Comparison of ENCODE assay signal across 11 cellular contexts in genomic region chr6:132919476-132919875, GRCh38.
A peak's percentile ranks its signal among the peaks of the same experiment; 100 is the strongest.
DNase-seq lines count a peak whose midpoint lies in the region; ATAC-seq and TF ChIP-seq lines count a peak whose summit lies in the region.
"Had no signal": no experiment of that assay in that cellular context is flagged by ENCODE, and none has a peak within 500 bp of the region (broad histone marks: within the 10 kb centered on the region; RNA-seq: fewer than 3 reads in every experiment).

No MANE protein-coding gene starts in this region.

- H2AFZ ChIP-seq in trophoblast cell (ENCODE audit: insufficient read depth, low read length, poor library complexity), result no peak overlapping the region

- no peak overlapping the region for H2BK12ac ChIP-seq in trophoblast cell (ENCODE audit: low read length)

- TF ChIP-seq CTCF in BJ (IDR thresholded peaks at IDR 0.05; ENCODE audit: insufficient read depth, low read depth, low read length), result no peak
- TF ChIP-seq CTCF in RWPE1 (conservative IDR thresholded peaks at IDR 0.05; ENCODE audit: low read depth), result no peak

- H3K4me1 Mint-ChIP-seq in activated naive CD4-positive, alpha-beta T cell treated with anti-CD3 and anti-CD28 coated beads for 36 hours (ENCODE audit: low read depth), result no peaks in the 10 kb centered on the region
- no peaks in the 10 kb centered on the region for H3K4me1 Mint-ChIP-seq in activated T-cell treated with anti-CD3 and anti-CD28 coated beads, Interleukin-2, amount 50 U/mL, for 4 hours (ENCODE audit: low read depth)

- no peak overlapping the region for H2AK5ac ChIP-seq in trophoblast cell (ENCODE audit: low read length)

- H3K79me1 ChIP-seq in trophoblast cell (ENCODE audit: low read length), result no peaks in the 10 kb centered on the region

- no peak overlapping the region for H3K27ac Mint-ChIP-seq in activated naive CD4-positive, alpha-beta T cell treated with anti-CD3 and anti-CD28 coated beads for 36 hours
- H3K27ac Mint-ChIP-seq: activated CD8-positive, alpha-beta T cell treated with anti-CD3 and anti-CD28 coated beads, Interleukin-2, amount 10 ng/mL, durations not matched to agents 7 days and 5 days had no signal

- no peak overlapping the region for H3K4me2 ChIP-seq in trophoblast cell (ENCODE audit: low read length)

- no peaks in the 10 kb centered on the region for H3K9me3 ChIP-seq in trophoblast cell (ENCODE audit: insufficient read depth, low read depth, low read length)

- H3K79me2 ChIP-seq in trophoblast cell (ENCODE audit: control insufficient read depth, insufficient read depth, low read length, poor library complexity), result no peaks in the 10 kb centered on the region

- POLR2A ChIA-PET in BJ (lab: Charles Lee), result no interaction called here
- POLR2A ChIA-PET in RWPE1 (lab: Yijun Ruan, JAX; ENCODE audit: low non-redundant PET), result no interaction called here

- no peaks in the 10 kb centered on the region for H3K36me3 ChIP-seq in BJ (ENCODE audit: control insufficient read depth, insufficient read depth, low read length)
- no peaks in the 10 kb centered on the region for H3K36me3 ChIP-seq in trophoblast cell (ENCODE audit: control insufficient read depth in 1 of 2, insufficient read depth in 2 of 2, low read length in 2 of 2)

- no peak overlapping the region for H4K91ac ChIP-seq in trophoblast cell (ENCODE audit: low read depth, low read length)

- H3K9ac ChIP-seq in trophoblast cell (ENCODE audit: low read length), result no peak overlapping the region

- H3K27me3 ChIP-seq in BJ (ENCODE audit: control insufficient read depth, insufficient read depth, low read length) (peaks cover 1% of the 10 kb centered on the region; the same call in 1 of the 2 replicates), trophoblast cell (ENCODE audit: insufficient read depth, low read length) (no peaks in the 10 kb centered on the region)

- no peak overlapping the region for H3K27ac ChIP-seq in RWPE1
- H3K27ac ChIP-seq in trophoblast cell (ENCODE audit: low read depth, low read length), result no peak overlapping the region

- intact Hi-C loops in activated naive CD4-positive, alpha-beta T cell treated with anti-CD3 and anti-CD28 coated beads for 36 hours (cut with micrococcal nuclease), result no loop called here

- no peak for ATAC-seq in activated T-cell treated with anti-CD3 and anti-CD28 coated beads, Interleukin-2, amount 50 U/mL, for 4 hours
- ATAC-seq: activated CD8-positive, alpha-beta T cell treated with anti-CD3 and anti-CD28 coated beads, Interleukin-2, amount 10 ng/mL, durations not matched to agents 7 days and 5 days had no signal

- H2BK120ac ChIP-seq in trophoblast cell (ENCODE audit: insufficient read depth, low read length, poor library complexity), result no peak overlapping the region

- no peak overlapping the region for H2BK5ac ChIP-seq in trophoblast cell (ENCODE audit: low read depth, low read length, poor library complexity)

- H3K23ac ChIP-seq in trophoblast cell (ENCODE audit: low read length), result no peak overlapping the region

- H3K36me3 Mint-ChIP-seq in activated naive CD4-positive, alpha-beta T cell treated with anti-CD3 and anti-CD28 coated beads for 36 hours (ENCODE audit: low read depth), result no peaks in the 10 kb centered on the region
- H3K36me3 Mint-ChIP-seq in activated T-cell treated with anti-CD3 and anti-CD28 coated beads, Interleukin-2, amount 50 U/mL, for 4 hours (ENCODE audit: insufficient read depth), result no peaks in the 10 kb centered on the region

- DNase-seq in BJ (ENCODE audit: low read depth) (peak; percentile 26), RWPE1 (ENCODE audit: low spot score) (peak; percentile 7), glomerular visceral epithelial cell (ENCODE audit: extremely low spot score) (peak; percentile 49), trophoblast cell (peak; percentile 79 to 86), NCI-H526 treated with DMSO at 0.1 percent for 48 hours (lab: John Stamatoyannopoulos, UW) (no peak), DMS153 (lab: John Stamatoyannopoulos, UW) (no peak)
- DNase-seq in activated naive CD4-positive, alpha-beta T cell treated with anti-CD3 and anti-CD28 coated beads for 36 hours, result no peak
- no peak for DNase-seq in activated T-cell treated with anti-CD3 and anti-CD28 coated beads, Interleukin-2, amount 50 U/mL, for 4 hours
- DNase-seq: activated CD8-positive, alpha-beta T cell treated with anti-CD3 and anti-CD28 coated beads, Interleukin-2, amount 10 ng/mL, durations not matched to agents 7 days and 5 days; DMS53; NK-92 treated with Interleukin-12 subunit alpha and Interleukin-12 subunit beta, amount 100 ng/mL, for 24 hours had no signal

- H4K8ac ChIP-seq in trophoblast cell (ENCODE audit: low read depth, low read length), result no peak overlapping the region

- no peak overlapping the region for H3K18ac ChIP-seq in trophoblast cell (ENCODE audit: low read length)

- no peaks in the 10 kb centered on the region for H3K9me3 Mint-ChIP-seq in activated naive CD4-positive, alpha-beta T cell treated with anti-CD3 and anti-CD28 coated beads for 36 hours
- no peaks in the 10 kb centered on the region for H3K9me3 Mint-ChIP-seq in activated T-cell treated with anti-CD3 and anti-CD28 coated beads, Interleukin-2, amount 50 U/mL, for 4 hours

- H3K4me3 ChIP-seq in BJ (ENCODE audit: low read depth, low read length), result no peak overlapping the region
- H3K4me3 ChIP-seq in trophoblast cell (ENCODE audit: low read depth, low read length), result no peak overlapping the region

- WGBS in trophoblast cell (ENCODE audit: extremely low coverage, insufficient coverage, insufficient read length), result no CpG with 5 or more reads among the region's 2 CpGs

- CTCF ChIA-PET in BJ (lab: Yijun Ruan, JAX), result interaction anchor here (0.9 kb wide), 1 partner anchor 10 kb away, joined by 3 read pairs; no protein-coding TSS in a partner anchor
- CTCF ChIA-PET in RWPE1 (lab: Yijun Ruan, JAX), result no interaction called here
- CTCF ChIA-PET in activated naive CD4-positive, alpha-beta T cell treated with anti-CD3 and anti-CD28 coated beads for 36 hours (lab: Charles Lee), result interaction anchor here (0.6 kb wide), 1 partner anchor 1041 kb away, joined by 3 read pairs; no protein-coding TSS in a partner anchor

- no peak overlapping the region for H3K14ac ChIP-seq in trophoblast cell (ENCODE audit: low read length)

- peaks cover 0 to 5% of the 10 kb centered on the region in 2 experiments for H3K4me1 ChIP-seq in trophoblast cell (ENCODE audit: control insufficient read depth in 1 of 2, insufficient read depth in 2 of 2, low read length in 2 of 2)

- H3K4me3 Mint-ChIP-seq in activated naive CD4-positive, alpha-beta T cell treated with anti-CD3 and anti-CD28 coated beads for 36 hours, result no peak overlapping the region
- H3K4me3 Mint-ChIP-seq in activated T-cell treated with anti-CD3 and anti-CD28 coated beads, Interleukin-2, amount 50 U/mL, for 4 hours, result no peak overlapping the region
- H3K4me3 Mint-ChIP-seq: activated CD8-positive, alpha-beta T cell treated with anti-CD3 and anti-CD28 coated beads, Interleukin-2, amount 10 ng/mL, durations not matched to agents 7 days and 5 days had no signal

- no peak overlapping the region for H3K4ac ChIP-seq in trophoblast cell (ENCODE audit: low read depth, low read length)

- peaks cover 13% of the 10 kb centered on the region for H3K27me3 Mint-ChIP-seq in activated naive CD4-positive, alpha-beta T cell treated with anti-CD3 and anti-CD28 coated beads for 36 hours (ENCODE audit: low read depth)
- peaks cover 7% of the 10 kb centered on the region for H3K27me3 Mint-ChIP-seq in activated T-cell treated with anti-CD3 and anti-CD28 coated beads, Interleukin-2, amount 50 U/mL, for 4 hours (ENCODE audit: low read depth)

- H4K12ac ChIP-seq in trophoblast cell (ENCODE audit: low read depth, low read length), result no peak overlapping the region

Comparison
In these comparisons a context has a peak if more than half of its experiments do, and no peak if none do; other contexts are left out.
1. DNase-seq: peak in BJ (single experiment), RWPE1 (single experiment), glomerular visceral epithelial cell (single experiment) and trophoblast cell (2 of 2); none in NCI-H526 treated with DMSO at 0.1 percent for 48 hours (single experiment), DMS153 (single experiment), activated naive CD4-positive, alpha-beta T cell treated with anti-CD3 and anti-CD28 coated beads for 36 hours (single experiment) and activated T-cell treated with anti-CD3 and anti-CD28 coated beads, Interleukin-2, amount 50 U/mL, for 4 hours (single experiment).